14 cellular contexts compared by ENCODE assay signal in genomic region chr6:28303570-28303969, GRCh38. TPM values are rescaled to one million over a fixed set of nuclear protein-coding genes. Genes with fewer than 3 reads are reported as not detected.
DNase-seq lines count a peak whose midpoint lies in the region; ATAC-seq, FAIRE-seq and TF ChIP-seq lines count a peak whose summit lies in the region.
"Had no signal": no experiment of that assay in that cellular context is flagged by ENCODE, and none has a peak within 500 bp of the region (broad histone marks: within the 10 kb centered on the region; RNA-seq: fewer than 3 reads in every experiment).

No MANE protein-coding gene starts in this region.

- no peak for DNase-seq in GM12891 (ENCODE audit: insufficient read length, low spot score)
- DNase-seq in medulla oblongata (ENCODE audit: extremely low spot score) = no peak
- DNase-seq in OCI-M1 (lab: John Stamatoyannopoulos, UW) = no peak
- DNase-seq: activated CD4-positive, alpha-beta T cell treated with anti-CD3 and anti-CD28 coated beads, Interleukin-2, amount 10 ng/mL, durations not matched to agents 7 days and 5 days; body of pancreas; CD8-positive, alpha-beta T cell; mucosa of descending colon; NCI-H774 had no signal

- H3K36me3 Mint-ChIP-seq in stimulated activated memory B cell treated with anti-CD40 and anti-IgM and Interleukin-4, amounts not matched to agents 10 μg/mL and 1 μg/mL and 100 μg/mL, for 72 hours = peaks cover 14% of the 10 kb centered on the region

- no peak overlapping the region for H3K27ac Mint-ChIP-seq in stimulated activated memory B cell treated with anti-CD40 and anti-IgM and Interleukin-4, amounts not matched to agents 10 μg/mL and 1 μg/mL and 100 μg/mL, for 72 hours
- H3K27ac Mint-ChIP-seq: activated CD4-positive, alpha-beta T cell treated with anti-CD3 and anti-CD28 coated beads, Interleukin-2, amount 10 ng/mL, durations not matched to agents 7 days and 5 days; CD8-positive, alpha-beta T cell had no signal

- H3K9me3 Mint-ChIP-seq in stimulated activated memory B cell treated with anti-CD40 and anti-IgM and Interleukin-4, amounts not matched to agents 10 μg/mL and 1 μg/mL and 100 μg/mL, for 72 hours = peaks cover 7% of the 10 kb centered on the region

- H3K4me1 Mint-ChIP-seq in stimulated activated memory B cell treated with anti-CD40 and anti-IgM and Interleukin-4, amounts not matched to agents 10 μg/mL and 1 μg/mL and 100 μg/mL, for 72 hours = peaks cover 15% of the 10 kb centered on the region

- H3K27me3 Mint-ChIP-seq in stimulated activated memory B cell treated with anti-CD40 and anti-IgM and Interleukin-4, amounts not matched to agents 10 μg/mL and 1 μg/mL and 100 μg/mL, for 72 hours = peaks cover under 1% of the 10 kb centered on the region

- TF ChIP-seq POLR2A in GM12891 (IDR thresholded peaks at IDR 0.05; ENCODE audit: low read depth, low read length) = no peak

- ATAC-seq in GM19023 (IDR thresholded peaks at IDR 0.05; ENCODE audit: unreplicated experiment) = peak; percentile 60
- ATAC-seq in HG02623 (IDR thresholded peaks at IDR 0.05; ENCODE audit: unreplicated experiment) = peak; percentile 71
- ATAC-seq in HG03520 (IDR thresholded peaks at IDR 0.05; ENCODE audit: unreplicated experiment) = peak; percentile 78
- ATAC-seq in SK-N-SH treated with all-trans-retinoic acid at 6 μM for 48 hours = no peak
- ATAC-seq in stimulated activated memory B cell treated with anti-CD40 and anti-IgM and Interleukin-4, amounts not matched to agents 10 μg/mL and 1 μg/mL and 100 μg/mL, for 72 hours = no peak
- ATAC-seq: body of pancreas; CD8-positive, alpha-beta T cell; esophagus mucosa; mucosa of descending colon had no signal

- H3K4me3 Mint-ChIP-seq in stimulated activated memory B cell treated with anti-CD40 and anti-IgM and Interleukin-4, amounts not matched to agents 10 μg/mL and 1 μg/mL and 100 μg/mL, for 72 hours = no peak overlapping the region
- H3K4me3 Mint-ChIP-seq: activated CD4-positive, alpha-beta T cell treated with anti-CD3 and anti-CD28 coated beads, Interleukin-2, amount 10 ng/mL, durations not matched to agents 7 days and 5 days; CD8-positive, alpha-beta T cell had no signal

- FAIRE-seq in GM12891 (lab: Jason Lieb, UNC) = peak; percentile 23

TF ChIP-seq in GM12891, 5 proteins besides CTCF, POLR2A, EP300 and RAD21:
- TF ChIP-seq PAX5 (IDR thresholded peaks at IDR 0.05; ENCODE audit: insufficient read depth, low read length, severe bottlenecking) (no peak), POU2F2 (IDR thresholded peaks at IDR 0.05; ENCODE audit: low read depth, low read length) (no peak), POLR2AphosphoS5 (IDR thresholded peaks at IDR 0.05; ENCODE audit: low read depth, low read length) (no peak), TAF1 (IDR thresholded peaks at IDR 0.05; ENCODE audit: low read depth, low read length) (no peak), SPI1 (IDR thresholded peaks at IDR 0.05; ENCODE audit: low read depth, low read length) (no peak)

TF ChIP-seq in SK-N-SH treated with all-trans-retinoic acid at 6 μM for 48 hours, 23 proteins besides CTCF, POLR2A, EP300 and RAD21:
- TF ChIP-seq OSR1 (CRISPR knock-in tag; IDR thresholded peaks at IDR 0.05) = no peak
- TF ChIP-seq ZFP30 (CRISPR knock-in tag; IDR thresholded peaks at IDR 0.05) = no peak
- no peak for TF ChIP-seq ZC3H10 (CRISPR knock-in tag; IDR thresholded peaks at IDR 0.05)
- TF ChIP-seq TOX (CRISPR knock-in tag; IDR thresholded peaks at IDR 0.05; ENCODE audit: borderline replicate concordance) = no peak
- TF ChIP-seq CSDC2 (CRISPR knock-in tag; IDR thresholded peaks at IDR 0.05) = no peak
- TF ChIP-seq ARNTL (CRISPR knock-in tag; IDR thresholded peaks at IDR 0.05; ENCODE audit: borderline replicate concordance, low read depth) = no peak
- no peak for TF ChIP-seq ESRRG (CRISPR knock-in tag; IDR thresholded peaks at IDR 0.05)
- TF ChIP-seq PATZ1 (CRISPR knock-in tag; IDR thresholded peaks at IDR 0.05; ENCODE audit: borderline replicate concordance) = no peak
- no peak for TF ChIP-seq TCF4 (CRISPR knock-in tag; IDR thresholded peaks at IDR 0.05; ENCODE audit: borderline replicate concordance)
- TF ChIP-seq ZNF70 (CRISPR knock-in tag; IDR thresholded peaks at IDR 0.05) = no peak
- no peak for TF ChIP-seq ZNF8 (CRISPR knock-in tag; IDR thresholded peaks at IDR 0.05)
- no peak for TF ChIP-seq GLIS3 (CRISPR knock-in tag; IDR thresholded peaks at IDR 0.05)
- no peak for TF ChIP-seq CREB5 (CRISPR knock-in tag; IDR thresholded peaks at IDR 0.05; ENCODE audit: low read depth)
- TF ChIP-seq SNAI2 (CRISPR knock-in tag; IDR thresholded peaks at IDR 0.05) = no peak
- TF ChIP-seq PPARA (CRISPR knock-in tag; IDR thresholded peaks at IDR 0.05; ENCODE audit: borderline replicate concordance) = no peak

RNA-seq across cellular contexts. Expression of gene PGBD1, which starts 22.2 kb away (rescaled TPM):
- polyA plus RNA-seq in GM12891 (2012; ENCODE audit: low read depth, missing spikeins) = 1.1 TPM

RNA-seq across cellular contexts. Expression of gene ZSCAN31, which starts 32.4 kb away (rescaled TPM):
- polyA plus RNA-seq in GM12891 (2012; ENCODE audit: low read depth, missing spikeins) = 3.2 TPM

RNA-seq across cellular contexts. Expression of gene ZSCAN26, which starts 36.6 kb away (rescaled TPM):
- 5.4 TPM for polyA plus RNA-seq in GM12891 (2012; ENCODE audit: low read depth, missing spikeins)

RNA-seq across cellular contexts. Expression of gene NKAPL, which starts 44.5 kb away (rescaled TPM):
- not detected for polyA plus RNA-seq in GM12891 (2012; ENCODE audit: low read depth, missing spikeins)

RNA-seq across cellular contexts. Expression of gene ZKSCAN3, which starts 46.2 kb away (rescaled TPM):
- polyA plus RNA-seq in GM12891 (2012; ENCODE audit: low read depth, missing spikeins) = 0.95 TPM

Comparison
In these comparisons a context has a peak if more than half of its experiments do, and no peak if none do; other contexts are left out.
1. ATAC-seq: peak in GM19023 (single experiment), HG02623 (single experiment) and HG03520 (single experiment); none in SK-N-SH treated with all-trans-retinoic acid at 6 μM for 48 hours (single experiment) and stimulated activated memory B cell treated with anti-CD40 and anti-IgM and Interleukin-4, amounts not matched to agents 10 μg/mL and 1 μg/mL and 100 μg/mL, for 72 hours (single experiment).